17 cellular contexts compared by ENCODE assay signal in the genomic region with DNA sequence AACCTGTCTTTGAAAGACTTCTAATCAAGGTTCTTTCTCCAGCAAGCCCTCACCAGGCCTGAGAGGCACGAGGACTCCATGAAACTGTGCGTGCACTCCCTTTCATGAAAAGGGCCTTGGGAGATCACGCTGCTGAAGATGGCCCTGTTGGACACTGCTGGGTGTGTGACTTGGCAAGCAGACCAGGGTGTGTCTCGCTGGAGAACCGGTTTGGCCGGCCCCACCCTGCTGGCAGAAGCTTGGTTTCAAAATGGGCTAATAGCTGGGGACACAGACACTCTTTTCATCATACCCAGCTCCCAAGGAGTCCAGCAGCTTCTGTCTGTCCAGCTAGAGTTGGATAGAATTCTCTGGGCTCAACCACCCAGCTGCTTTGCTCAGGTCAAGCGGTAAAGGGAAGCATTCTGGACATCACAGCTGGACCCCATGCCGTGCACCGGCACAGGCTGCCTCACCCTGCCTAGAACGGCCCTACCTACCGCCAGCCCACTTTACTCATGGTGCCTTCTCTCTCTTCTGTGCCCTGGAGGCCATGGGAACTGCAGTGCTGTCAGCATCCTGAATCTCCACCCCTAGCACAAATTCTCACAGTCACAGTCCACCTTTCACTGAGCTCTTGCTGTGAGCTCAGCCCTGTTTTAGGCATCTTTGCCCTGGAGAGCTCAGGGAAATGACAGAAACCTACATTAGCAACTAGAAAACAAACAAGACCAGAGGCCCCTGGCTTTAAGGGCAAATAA. TPM values are rescaled to one million over a fixed set of nuclear protein-coding genes. Genes with fewer than 3 reads are reported as not detected.
DNase-seq lines count a peak whose midpoint lies in the region; ATAC-seq and TF ChIP-seq lines count a peak whose summit lies in the region.
"Had no signal": no experiment of that assay in that cellular context is flagged by ENCODE, and none has a peak within 500 bp of the region (broad histone marks: within the 10 kb centered on the region; RNA-seq: fewer than 3 reads in every experiment).

No MANE protein-coding gene starts in this region.

- H2BK5ac ChIP-seq in H9 (ENCODE audit: insufficient read length, low read length) = no peak overlapping the region

- H3K4me3 Mint-ChIP-seq in H9 = no peak overlapping the region
- H3K4me3 Mint-ChIP-seq: activated CD4-positive, alpha-beta memory T cell treated with anti-CD3 and anti-CD28 coated beads for 36 hours; activated naive CD4-positive, alpha-beta T cell treated with anti-CD3 and anti-CD28 coated beads, Interleukin-2, amount 10 ng/mL, durations not matched to agents 7 days and 5 days; T-cell had no signal

- H4K5ac ChIP-seq in H9 (ENCODE audit: insufficient read length, low read depth, low read length) = no peak overlapping the region

- H4K8ac ChIP-seq in H9 (replicated peaks; ENCODE audit: insufficient read length, low read depth, low read length) = no peak overlapping the region

- no peak overlapping the region for H3K4me2 ChIP-seq in H9 (ENCODE audit: insufficient read depth, insufficient read length, low read length)

- H3K9me3 Mint-ChIP-seq in H9 = no peaks in the 10 kb centered on the region
- H3K9me3 Mint-ChIP-seq in activated naive CD4-positive, alpha-beta T cell treated with anti-CD3 and anti-CD28 coated beads, Interleukin-2, amount 50 U/mL, for 72 hours = no peaks in the 10 kb centered on the region
- H3K9me3 Mint-ChIP-seq: activated CD4-positive, alpha-beta memory T cell treated with anti-CD3 and anti-CD28 coated beads for 36 hours; activated naive CD4-positive, alpha-beta T cell treated with anti-CD3 and anti-CD28 coated beads, Interleukin-2, amount 10 ng/mL, durations not matched to agents 7 days and 5 days; IgD-negative memory B cell; T-cell had no signal

- no CpG with 5 or more reads among the region's 11 CpGs for WGBS in H9 (ENCODE audit: extremely low coverage, insufficient read length, low lambda C conversion rate)
- WGBS in gastroesophageal sphincter (ENCODE audit: low coverage in 1 of 2), 2 donors = 40% methylated on average over 1 of the region's 11 CpGs; no CpG with 5 or more reads in 1 of the 2 donors
- WGBS in esophagus muscularis mucosa = 85% methylated on average over 11 of the region's 11 CpGs

- no peaks in the 10 kb centered on the region for H3K4me1 ChIP-seq in H9 (ENCODE audit: insufficient read depth, low read length)
- H3K4me1 ChIP-seq in Peyer's patch = peaks cover 0 to 48% (median 2%) of the 10 kb centered on the region in 4 donors
- peaks cover 0 to 29% (median 0%) of the 10 kb centered on the region in 3 donors for H3K4me1 ChIP-seq in gastroesophageal sphincter
- peaks cover 27 to 44% (median 34%) of the 10 kb centered on the region in 4 donors for H3K4me1 ChIP-seq in esophagus muscularis mucosa

- H3K4me1 Mint-ChIP-seq in H9 = peaks cover 7 to 26% of the 10 kb centered on the region in 2 experiments; a peak in 3 of 4 replicates

- no peak overlapping the region for H2AK5ac ChIP-seq in H9 (ENCODE audit: insufficient read length, low read length)

- no peaks in the 10 kb centered on the region for H4K20me1 ChIP-seq in H9 (ENCODE audit: control insufficient read depth, insufficient read depth, insufficient read length)

- H3K27me3 Mint-ChIP-seq in H9 (ENCODE audit: low read depth) = peaks cover 54% of the 10 kb centered on the region

- H2BK15ac ChIP-seq in H9 (ENCODE audit: low read depth, low read length) = no peak overlapping the region

- H3T11ph ChIP-seq in H9 (ENCODE audit: low read length) = no peak overlapping the region

- H3K79me1 ChIP-seq in H9 (ENCODE audit: insufficient read depth, low read depth, low read length, poor library complexity, severe bottlenecking) = no peaks in the 10 kb centered on the region

- H3K9ac ChIP-seq in H9 (ENCODE audit: extremely low read depth, insufficient read length, low read length) = no peak overlapping the region

- no peak overlapping the region for H3K23ac ChIP-seq in H9 (ENCODE audit: insufficient read length, low read depth, low read length)

- DNase-seq in H9 (no peak), Peyer's patch (peak in 2 of 3 donors; percentile 85 to 89), mucosa of gallbladder (ENCODE audit: low spot score) (peak; percentile 72), esophagus muscularis mucosa (ENCODE audit: extremely low spot score) (no peak)
- DNase-seq in activated naive CD4-positive, alpha-beta T cell treated with anti-CD3 and anti-CD28 coated beads, Interleukin-2, amount 50 U/mL, for 72 hours (ENCODE audit: low spot score in 2 of 2) = no peak
- DNase-seq: activated CD4-positive, alpha-beta memory T cell treated with anti-CD3 and anti-CD28 coated beads for 36 hours; activated naive CD4-positive, alpha-beta T cell treated with anti-CD3 and anti-CD28 coated beads, Interleukin-2, amount 10 ng/mL, durations not matched to agents 7 days and 5 days; glutamatergic neuron; NCI-H82; stimulated activated CD4-positive, alpha-beta T cell treated with anti-CD3 and anti-CD28 coated beads, Interleukin-4, amount 100 ng/mL, for 4 hours; T-cell had no signal

- H4K91ac ChIP-seq in H9 (ENCODE audit: insufficient read length, low read depth, low read length) = no peak overlapping the region

- TF ChIP-seq EP300 in gastroesophageal sphincter (IDR thresholded peaks at IDR 0.05) (no peak), esophagus muscularis mucosa (IDR thresholded peaks at IDR 0.05) (no peak)

- H3K4me3 ChIP-seq in Peyer's patch (no peak overlapping the region), gastroesophageal sphincter (no peak overlapping the region), esophagus muscularis mucosa (no peak overlapping the region)
- H3K4me3 ChIP-seq: coronary artery had no signal

- no peaks in the 10 kb centered on the region for H3K23me2 ChIP-seq in H9 (ENCODE audit: insufficient read length, low read depth, low read length, poor library complexity, severe bottlenecking)

- no peak overlapping the region for H2AFZ ChIP-seq in H9 (ENCODE audit: low read length)

- H2BK12ac ChIP-seq in H9 (ENCODE audit: insufficient read length, low read depth, low read length) = no peak overlapping the region

- intact Hi-C loops in esophagus muscularis mucosa (cut with DNase I) = no loop called here

- H3K14ac ChIP-seq in H9 (ENCODE audit: insufficient read depth, low read length) = no peak overlapping the region

- TF ChIP-seq CTCF in 22Rv1 (IDR thresholded peaks at IDR 0.05) (no peak), H9 (conservative IDR thresholded peaks at IDR 0.05) (no peak), Peyer's patch (IDR thresholded peaks at IDR 0.05) (peak in 1 of 6 experiments; percentile 3), gastroesophageal sphincter (IDR thresholded peaks at IDR 0.05) (no peak), esophagus muscularis mucosa (IDR thresholded peaks at IDR 0.05) (no peak)

- no peak overlapping the region for H3K4ac ChIP-seq in H9 (ENCODE audit: low read depth, low read length)

- no peak overlapping the region for H2BK20ac ChIP-seq in H9 (ENCODE audit: low read depth, low read length, poor library complexity, severe bottlenecking)

- H3K56ac ChIP-seq in H9 (ENCODE audit: insufficient read length, low read depth, low read length) = no peak overlapping the region

- H3K27me3 ChIP-seq in H9 (ENCODE audit: insufficient read depth, low read length) (no peaks in the 10 kb centered on the region; the same call in 1 of the 2 replicates), Peyer's patch (no peaks in the 10 kb centered on the region), gastroesophageal sphincter (peaks cover 26% of the 10 kb centered on the region), esophagus muscularis mucosa (peaks cover 0 to 9% (median 0%) of the 10 kb centered on the region in 4 donors)

- ATAC-seq in gastroesophageal sphincter = no peak
- ATAC-seq in HG02885 (IDR thresholded peaks at IDR 0.05; ENCODE audit: poor library complexity, unreplicated experiment) = no peak
- ATAC-seq in activated naive CD4-positive, alpha-beta T cell treated with anti-CD3 and anti-CD28 coated beads, Interleukin-2, amount 50 U/mL, for 72 hours = no peak
- ATAC-seq: T-cell had no signal

- TF ChIP-seq POLR2A in Peyer's patch (IDR thresholded peaks at IDR 0.05) (no peak), gastroesophageal sphincter (IDR thresholded peaks at IDR 0.05) (no peak), esophagus muscularis mucosa (IDR thresholded peaks at IDR 0.05; ENCODE audit: low read depth) (no peak)

- H3K27ac ChIP-seq in 22Rv1 (peak overlapping the region; percentile 63), H9 (ENCODE audit: insufficient read length, low read depth, low read length) (no peak overlapping the region), Peyer's patch (peak overlapping the region in 2 of 4 donors; percentile 62 to 86), gastroesophageal sphincter (peak overlapping the region in 1 of 4 donors; percentile 53), esophagus muscularis mucosa (replicated peaks in 1 of 4) (no peak overlapping the region)
- H3K27ac ChIP-seq: coronary artery had no signal

- H3K36me3 Mint-ChIP-seq in H9 (ENCODE audit: insufficient read depth in 1 of 3, low read depth in 3 of 3) = no peaks in the 10 kb centered on the region
- no peaks in the 10 kb centered on the region for H3K36me3 Mint-ChIP-seq in activated naive CD4-positive, alpha-beta T cell treated with anti-CD3 and anti-CD28 coated beads, Interleukin-2, amount 50 U/mL, for 72 hours
- H3K36me3 Mint-ChIP-seq: activated CD4-positive, alpha-beta memory T cell treated with anti-CD3 and anti-CD28 coated beads for 36 hours; activated naive CD4-positive, alpha-beta T cell treated with anti-CD3 and anti-CD28 coated beads, Interleukin-2, amount 10 ng/mL, durations not matched to agents 7 days and 5 days; IgD-negative memory B cell; T-cell had no signal

- peak overlapping the region; percentile 32 to 74 (median 49); a peak in 3 of 7 replicates for H3K27ac Mint-ChIP-seq in H9
- no peak overlapping the region for H3K27ac Mint-ChIP-seq in activated naive CD4-positive, alpha-beta T cell treated with anti-CD3 and anti-CD28 coated beads, Interleukin-2, amount 50 U/mL, for 72 hours
- H3K27ac Mint-ChIP-seq: activated CD4-positive, alpha-beta memory T cell treated with anti-CD3 and anti-CD28 coated beads for 36 hours; activated naive CD4-positive, alpha-beta T cell treated with anti-CD3 and anti-CD28 coated beads, Interleukin-2, amount 10 ng/mL, durations not matched to agents 7 days and 5 days; IgD-negative memory B cell; T-cell had no signal

- H2BK120ac ChIP-seq in H9 (ENCODE audit: low read depth, low read length, poor library complexity, severe bottlenecking) = no peak overlapping the region

- H3K79me2 ChIP-seq in H9 (ENCODE audit: insufficient read depth, low read length) = no peaks in the 10 kb centered on the region; the same call in 1 of the 2 replicates

- H3K18ac ChIP-seq in H9 (ENCODE audit: insufficient read length, low read depth, low read length) = no peak overlapping the region

- H3K36me3 ChIP-seq in Peyer's patch (no peaks in the 10 kb centered on the region), gastroesophageal sphincter (no peaks in the 10 kb centered on the region), esophagus muscularis mucosa (no peaks in the 10 kb centered on the region)

- H3K9me3 ChIP-seq in H9 (ENCODE audit: control insufficient read depth, low read depth, low read length) (no peaks in the 10 kb centered on the region), Peyer's patch (no peaks in the 10 kb centered on the region), gastroesophageal sphincter (no peaks in the 10 kb centered on the region), esophagus muscularis mucosa (no peaks in the 10 kb centered on the region)

RNA-seq across cellular contexts. Expression of a gene that starts 24.6 kb away (rescaled TPM):
- total RNA-seq in H9 (2021) (0.09 and 0.13 TPM in 2 replicates), Peyer's patch (10 to 100 TPM in 1 of 4 donors, 1 to 10 TPM in 2, under 1 TPM in 1; 0.54 to 11.6 (median 1.4) TPM), mucosa of gallbladder (0.09 TPM), gastroesophageal sphincter (10 to 100 TPM in 1 of 4 donors, 1 to 10 TPM in 2, under 1 TPM in 1; 0.27 to 12.8 (median 4.0) TPM), esophagus muscularis mucosa (1 to 10 TPM in 2 of 4 donors, under 1 TPM in 2; 0.50 to 1.9 (median 1.3) TPM)
- total RNA-seq in activated naive CD4-positive, alpha-beta T cell treated with anti-CD3 and anti-CD28 coated beads, Interleukin-2, amount 50 U/mL, for 72 hours = not detected
- total RNA-seq: activated CD4-positive, alpha-beta memory T cell treated with anti-CD3 and anti-CD28 coated beads for 36 hours; liver had no signal

Comparison
In these comparisons a context has a peak if more than half of its experiments do, and no peak if none do; other contexts are left out.
1. DNase-seq: peak in Peyer's patch (2 of 3) and mucosa of gallbladder (single experiment); none in H9 (single experiment), esophagus muscularis mucosa (single experiment) and activated naive CD4-positive, alpha-beta T cell treated with anti-CD3 and anti-CD28 coated beads, Interleukin-2, amount 50 U/mL, for 72 hours (0 of 2).
2. H3K27ac Mint-ChIP-seq: peak in H9 (3 of 3); none in activated naive CD4-positive, alpha-beta T cell treated with anti-CD3 and anti-CD28 coated beads, Interleukin-2, amount 50 U/mL, for 72 hours (0 of 2).